ENCODE assay signal across 10 cellular contexts in the genomic region with DNA sequence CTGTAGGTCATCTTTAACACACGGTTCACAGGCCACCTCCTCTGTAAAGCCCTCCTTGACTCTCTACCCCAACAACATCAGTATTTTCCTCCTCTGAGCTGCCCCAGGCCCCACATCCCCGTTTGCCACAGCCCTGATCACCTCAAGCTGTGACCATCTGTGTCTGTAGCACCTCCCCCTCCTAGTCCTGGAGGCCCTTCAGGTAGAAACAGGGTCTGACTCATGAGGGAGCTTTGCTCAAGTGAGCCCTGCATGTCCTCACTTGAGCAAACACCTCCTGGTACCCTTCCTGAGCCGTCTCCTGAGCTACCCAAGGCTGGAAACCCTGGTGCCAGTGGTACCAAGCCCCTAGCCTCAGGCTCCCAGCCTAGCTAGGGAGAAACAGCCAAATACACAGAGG. TPM values are rescaled to one million over a fixed set of nuclear protein-coding genes. Genes with fewer than 3 reads are reported as not detected.
"Had no signal": no experiment of that assay in that cellular context is flagged by ENCODE, and none has a peak within 500 bp of the region (broad histone marks: within the 10 kb centered on the region; RNA-seq: fewer than 3 reads in every experiment).

No MANE protein-coding gene starts in this region.

RNA-seq across cellular contexts. Expression of a gene that starts 24.1 kb away (rescaled TPM):
- total RNA-seq: activated CD4-positive, alpha-beta memory T cell treated with anti-CD3 and anti-CD28 coated beads, Interleukin-2, amount 10 ng/mL, durations not matched to agents 7 days and 5 days; activated CD4-positive, alpha-beta T cell treated with anti-CD3 and anti-CD28 coated beads for 36 hours; activated CD4-positive, alpha-beta T cell treated with anti-CD3 and anti-CD28 coated beads, Interleukin-2, amount 10 ng/mL, durations not matched to agents 7 days and 5 days; activated CD8-positive, alpha-beta memory T cell treated with anti-CD3 and anti-CD28 coated beads, Interleukin-2, amount 10 ng/mL, durations not matched to agents 7 days and 5 days; activated CD8-positive, alpha-beta T cell treated with anti-CD3 and anti-CD28 coated beads, Interleukin-2, amount 10 ng/mL, durations not matched to agents 7 days and 5 days; activated naive CD8-positive, alpha-beta T cell treated with anti-CD3 and anti-CD28 coated beads, Interleukin-2, amount 10 ng/mL, durations not matched to agents 7 days and 5 days; activated T-helper 2 cell treated with anti-CD3 and anti-CD28 coated beads, Interferon-gamma antibody, Interleukin-2, Interleukin-4, amounts not matched to agents 10 μg/mL and 5 μg/mL and 100 μg/mL, durations not matched to agents 14 hours and 24 hours and 36 hours; ascending aorta had no signal

RNA-seq across cellular contexts. Expression of a gene that starts 37.1 kb away (rescaled TPM):
- total RNA-seq: activated CD4-positive, alpha-beta memory T cell treated with anti-CD3 and anti-CD28 coated beads, Interleukin-2, amount 10 ng/mL, durations not matched to agents 7 days and 5 days; activated CD4-positive, alpha-beta T cell treated with anti-CD3 and anti-CD28 coated beads for 36 hours; activated CD4-positive, alpha-beta T cell treated with anti-CD3 and anti-CD28 coated beads, Interleukin-2, amount 10 ng/mL, durations not matched to agents 7 days and 5 days; activated CD8-positive, alpha-beta memory T cell treated with anti-CD3 and anti-CD28 coated beads, Interleukin-2, amount 10 ng/mL, durations not matched to agents 7 days and 5 days; activated CD8-positive, alpha-beta T cell treated with anti-CD3 and anti-CD28 coated beads, Interleukin-2, amount 10 ng/mL, durations not matched to agents 7 days and 5 days; activated naive CD8-positive, alpha-beta T cell treated with anti-CD3 and anti-CD28 coated beads, Interleukin-2, amount 10 ng/mL, durations not matched to agents 7 days and 5 days; activated T-helper 2 cell treated with anti-CD3 and anti-CD28 coated beads, Interferon-gamma antibody, Interleukin-2, Interleukin-4, amounts not matched to agents 10 μg/mL and 5 μg/mL and 100 μg/mL, durations not matched to agents 14 hours and 24 hours and 36 hours; ascending aorta; cardiac septum; cerebellum had no signal
